Comparison of ENCODE assay signal across 25 cellular contexts in genomic region chr2:6810961-6811360, GRCh38.
"Had no signal": no experiment of that assay in that cellular context is flagged by ENCODE, and none has a peak within 500 bp of the region (broad histone marks: within the 10 kb centered on the region; RNA-seq: fewer than 3 reads in every experiment).

No MANE protein-coding gene starts in this region.

- H3K4me2 ChIP-seq: hepatocyte had no signal

- ATAC-seq: foreskin keratinocyte; gastroesophageal sphincter; heart left ventricle; left lobe of liver; natural killer cell; stimulated activated effector memory CD8-positive, alpha-beta T cell treated with anti-CD3 and anti-CD28 coated beads, Interleukin-12 subunit alpha, Interleukin-12 subunit beta, amount 100 ng/mL, for 72 hours had no signal

- H2AFZ ChIP-seq: hepatocyte had no signal

- H3K36me3 ChIP-seq: esophagus muscularis mucosa, gastroesophageal sphincter, heart left ventricle, neutrophil, pancreas, right atrium auricular region, sigmoid colon, tibial artery, upper lobe of left lung had no signal

- H3K9me3 ChIP-seq: esophagus muscularis mucosa, gastroesophageal sphincter, neutrophil, pancreas, right atrium auricular region, sigmoid colon, testis, tibial artery, upper lobe of left lung had no signal

- H3K79me2 ChIP-seq: hepatocyte had no signal

- FAIRE-seq: endothelial cell of umbilical vein, kidney, pancreas, urothelium cell line had no signal

- H3K27me3 ChIP-seq: foreskin keratinocyte, hepatocyte, neutrophil, pancreas, right atrium auricular region, sigmoid colon, testis, upper lobe of left lung had no signal

- H3K4me3 ChIP-seq: coronary artery, esophagus muscularis mucosa, gastroesophageal sphincter, heart left ventricle, hepatocyte, lung, pancreas, right atrium auricular region, sigmoid colon, testis, tibial artery, upper lobe of left lung had no signal

- DNase-seq: dermis blood vessel endothelial cell; effector memory CD4-positive, alpha-beta T cell; foreskin keratinocyte; heart left ventricle; kidney; natural killer cell; pancreas; sigmoid colon; stimulated activated CD4-positive, alpha-beta T cell treated with anti-CD3 and anti-CD28 coated beads, Interleukin-2, amount 100 ng/mL, for 24 hours; stimulated activated CD4-positive, alpha-beta T cell treated with anti-CD3 and anti-CD28 coated beads, Interleukin-4, amount 100 ng/mL, for 24 hours; stimulated activated naive CD4-positive, alpha-beta T cell treated with Interleukin-2 at 50 U/mL for 16 hours; testis; tibial artery had no signal

- H3K4me1 ChIP-seq: esophagus muscularis mucosa, foreskin keratinocyte, gastroesophageal sphincter, heart left ventricle, pancreas, right atrium auricular region, sigmoid colon, testis, tibial artery, upper lobe of left lung had no signal

- H3K27ac ChIP-seq: coronary artery, esophagus muscularis mucosa, foreskin keratinocyte, gastroesophageal sphincter, heart left ventricle, hepatocyte, neutrophil, pancreas, right atrium auricular region, sigmoid colon, testis, tibial artery, upper lobe of left lung had no signal
